Comparison of ENCODE assay signal across 10 cellular contexts in genomic region chr21:16678479-16678878, GRCh38.
"Had no signal": no experiment of that assay in that cellular context is flagged by ENCODE, and none has a peak within 500 bp of the region (broad histone marks: within the 10 kb centered on the region; RNA-seq: fewer than 3 reads in every experiment).

No MANE protein-coding gene starts in this region.

- ATAC-seq: natural killer cell; psoas muscle; stimulated activated naive CD8-positive, alpha-beta T cell treated with anti-CD3 and anti-CD28 coated beads, Interleukin-15, Interleukin-2, amounts not matched to agents 100 U/mL and 50 U/mL, for 24 hours had no signal

- H3K27ac ChIP-seq: breast epithelium, psoas muscle, sigmoid colon, suprapubic skin had no signal

- H3K9me3 ChIP-seq: breast epithelium, psoas muscle, sigmoid colon, suprapubic skin had no signal

- H3K4me3 ChIP-seq: breast epithelium, psoas muscle, sigmoid colon, suprapubic skin had no signal

- H3K36me3 ChIP-seq: breast epithelium, sigmoid colon, suprapubic skin had no signal

- DNase-seq: activated naive CD4-positive, alpha-beta T cell treated with anti-CD3 and anti-CD28 coated beads, Interleukin-2, amount 50 U/mL, for 16 hours; activated T-cell treated with anti-CD3 and anti-CD28 coated beads, Interleukin-2, amount 50 U/mL, for 1 hour; immature natural killer cell; natural killer cell; psoas muscle; sigmoid colon; stimulated activated CD4-positive, alpha-beta T cell treated with anti-CD3 and anti-CD28 coated beads, Interleukin-12 subunit alpha, Interleukin-12 subunit beta, amount 100 ng/mL, for 4 hours; stimulated activated naive CD8-positive, alpha-beta T cell treated with anti-CD3 and anti-CD28 coated beads, Interleukin-15, Interleukin-2, amounts not matched to agents 100 U/mL and 50 U/mL, for 24 hours had no signal
